Comparison of ENCODE assay signal across 10 cellular contexts in the genomic region with DNA sequence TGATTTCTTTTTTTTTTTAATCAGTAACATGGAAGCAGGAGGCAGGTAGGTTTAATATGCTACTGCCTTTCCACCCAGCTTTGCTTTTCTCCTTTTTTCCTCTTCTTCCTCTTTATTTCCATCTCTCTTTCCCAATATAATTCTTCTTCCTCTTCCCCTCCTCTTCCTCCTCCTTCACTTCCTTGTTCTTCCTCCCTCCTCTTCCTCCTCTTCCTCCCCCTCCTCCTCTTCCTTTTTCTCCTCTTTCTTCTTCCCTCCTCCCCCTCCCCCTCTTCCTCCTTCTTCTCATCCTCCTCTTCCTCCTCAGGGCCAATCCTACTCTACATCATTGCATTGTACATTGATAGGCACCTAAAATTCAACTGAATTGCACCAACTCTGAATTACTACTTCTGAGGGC. TPM values are rescaled to one million over a fixed set of nuclear protein-coding genes. Genes with fewer than 3 reads are reported as not detected.
"Had no signal": no experiment of that assay in that cellular context is flagged by ENCODE, and none has a peak within 500 bp of the region (broad histone marks: within the 10 kb centered on the region; RNA-seq: fewer than 3 reads in every experiment).

No MANE protein-coding gene starts in this region.

- H3K27ac ChIP-seq: HL-60, KMS-11 had no signal

- FAIRE-seq: HepG2, HTR-8/SVneo had no signal

- H3K27ac Mint-ChIP-seq: IgD-negative memory B cell had no signal

- H3K4me3 Mint-ChIP-seq: IgD-negative memory B cell had no signal

- ATAC-seq: HepG2 had no signal

- H3K9ac ChIP-seq: KMS-11 had no signal

- H3K4me2 ChIP-seq: KMS-11 had no signal

- DNase-seq: IMR-90, KBM-7, KG1 had no signal

RNA-seq across cellular contexts. Expression of gene ZNF503, which starts 11.4 kb away (rescaled TPM):
- polyA plus RNA-seq: IgD-negative memory B cell had no signal

RNA-seq across cellular contexts. Expression of gene LRMDA, which starts 41.2 kb away (rescaled TPM):
- total RNA-seq: HT-29, HT1080, IMR-90 had no signal
- polyA plus RNA-seq: IgD-negative memory B cell had no signal
